17 cellular contexts compared by ENCODE assay signal in the genomic region with DNA sequence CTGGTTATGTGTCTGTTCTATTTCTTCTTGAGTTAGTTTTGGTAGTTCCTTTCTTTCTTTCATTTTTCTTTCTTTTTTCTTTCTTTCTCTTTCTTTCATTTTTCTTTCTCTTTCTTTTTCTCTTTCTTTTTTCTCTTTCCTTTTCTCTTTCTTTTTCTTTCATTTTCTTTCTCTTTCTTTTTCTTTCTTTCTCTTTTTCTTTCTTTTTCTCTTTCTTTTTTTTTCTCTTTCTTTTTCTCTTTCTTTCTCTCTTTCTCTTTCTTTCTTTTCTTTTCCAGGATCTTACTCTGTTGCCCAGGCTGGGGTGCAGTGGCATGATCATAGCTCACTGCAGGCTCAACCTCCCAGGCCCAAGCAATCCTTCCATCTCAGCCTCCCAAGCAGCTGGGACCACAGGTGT. TPM values are rescaled to one million over a fixed set of nuclear protein-coding genes. Genes with fewer than 3 reads are reported as not detected.
DNase-seq lines count a peak whose midpoint lies in the region; ATAC-seq and TF ChIP-seq lines count a peak whose summit lies in the region.
"Had no signal": no experiment of that assay in that cellular context is flagged by ENCODE, and none has a peak within 500 bp of the region (broad histone marks: within the 10 kb centered on the region; RNA-seq: fewer than 3 reads in every experiment).

No MANE protein-coding gene starts in this region.

- no peak overlapping the region for H3K4me3 Mint-ChIP-seq in T-helper 2 cell treated with Interferon-gamma antibody and Interleukin-4, amounts not matched to agents 5 μg/mL and 100 μg/mL, for 36 hours
- H3K4me3 Mint-ChIP-seq in stimulated activated naive CD8-positive, alpha-beta T cell treated with anti-CD3 and anti-CD28 coated beads, Interleukin-15, Interleukin-2, amounts not matched to agents 100 ng/mL and 50 ng/mL, for 24 hours = no peak overlapping the region
- H3K4me3 Mint-ChIP-seq in activated T-helper 17 cell treated with anti-CD3 and anti-CD28 coated beads, Interleukin-2, amount 50 U/mL, for 72 hours = no peak overlapping the region
- H3K4me3 Mint-ChIP-seq in natural killer cell treated with Interleukin-12 subunit alpha and Interleukin-12 subunit beta and Interleukin-15 and Interleukin-18, amount 100 ng/mL, for 72 hours = no peak overlapping the region
- H3K4me3 Mint-ChIP-seq: CD4-positive, alpha-beta memory T cell had no signal

- no peak overlapping the region for H3K4me3 ChIP-seq in dorsolateral prefrontal cortex
- H3K4me3 ChIP-seq: BLaER1 treated with 17β-estradiol and CSF1 and Interleukin-3, amounts not matched to agents 10 nM and 100 nM; GM23248 had no signal

- no peak for DNase-seq in T-helper 2 cell treated with Interferon-gamma antibody and Interleukin-4, amounts not matched to agents 5 μg/mL and 100 μg/mL, for 36 hours (ENCODE audit: low spot score)
- no peak for DNase-seq in T-helper 2 cell
- no peak for DNase-seq in stimulated activated naive CD8-positive, alpha-beta T cell treated with anti-CD3 and anti-CD28 coated beads, Interleukin-15, Interleukin-2, amounts not matched to agents 100 U/mL and 50 U/mL, for 24 hours
- no peak for DNase-seq in natural killer cell treated with Interleukin-12 subunit alpha and Interleukin-12 subunit beta and Interleukin-15 and Interleukin-18, amount 100 ng/mL, for 72 hours (ENCODE audit: low spot score)
- no peak for DNase-seq in dorsolateral prefrontal cortex
- no peak for DNase-seq in DMS53 treated with DMSO at 0.1 percent for 48 hours (lab: John Stamatoyannopoulos, UW; ENCODE audit: unreplicated experiment)
- DNase-seq: AML-193; CD4-positive, alpha-beta memory T cell; COR-L47; GF-D8; GM23248; H7 had no signal

- intact Hi-C loops in dorsolateral prefrontal cortex (cut with DNase I) = no loop called here

- peaks cover 7% of the 10 kb centered on the region for H3K4me1 Mint-ChIP-seq in T-helper 2 cell treated with Interferon-gamma antibody and Interleukin-4, amounts not matched to agents 5 μg/mL and 100 μg/mL, for 36 hours (ENCODE audit: low read depth)
- H3K4me1 Mint-ChIP-seq in stimulated activated naive CD8-positive, alpha-beta T cell treated with anti-CD3 and anti-CD28 coated beads, Interleukin-15, Interleukin-2, amounts not matched to agents 100 ng/mL and 50 ng/mL, for 24 hours (ENCODE audit: low read depth) = no peaks in the 10 kb centered on the region
- peaks cover 10% of the 10 kb centered on the region for H3K4me1 Mint-ChIP-seq in activated T-helper 17 cell treated with anti-CD3 and anti-CD28 coated beads, Interleukin-2, amount 50 U/mL, for 72 hours
- peaks cover 10 to 12% of the 10 kb centered on the region in 2 donors for H3K4me1 Mint-ChIP-seq in natural killer cell treated with Interleukin-12 subunit alpha and Interleukin-12 subunit beta and Interleukin-15 and Interleukin-18, amount 100 ng/mL, for 72 hours (ENCODE audit: low read depth in 2 of 2)

- no peak for TF ChIP-seq CTCF in dorsolateral prefrontal cortex (IDR thresholded peaks at IDR 0.05 in 54 of 56, conservative IDR thresholded peaks at IDR 0.05 in 2 of 56; ENCODE audit: low read depth in 1 of 56, partially characterized antibody in 56 of 56)

- ATAC-seq in stimulated activated naive CD8-positive, alpha-beta T cell treated with anti-CD3 and anti-CD28 coated beads, Interleukin-15, Interleukin-2, amounts not matched to agents 100 U/mL and 50 U/mL, for 24 hours = no peak
- no peak for ATAC-seq in activated T-helper 17 cell treated with anti-CD3 and anti-CD28 coated beads, Interleukin-2, amount 50 U/mL, for 72 hours (replicated peaks)
- ATAC-seq in natural killer cell treated with Interleukin-12 subunit alpha and Interleukin-12 subunit beta and Interleukin-15 and Interleukin-18, amount 100 ng/mL, for 72 hours = no peak
- ATAC-seq: HepG2 had no signal

- no peaks in the 10 kb centered on the region for H3K36me3 Mint-ChIP-seq in T-helper 2 cell treated with Interferon-gamma antibody and Interleukin-4, amounts not matched to agents 5 μg/mL and 100 μg/mL, for 36 hours (ENCODE audit: low read depth)
- no peaks in the 10 kb centered on the region for H3K36me3 Mint-ChIP-seq in stimulated activated naive CD8-positive, alpha-beta T cell treated with anti-CD3 and anti-CD28 coated beads, Interleukin-15, Interleukin-2, amounts not matched to agents 100 ng/mL and 50 ng/mL, for 24 hours (ENCODE audit: low read depth)
- H3K36me3 Mint-ChIP-seq in activated T-helper 17 cell treated with anti-CD3 and anti-CD28 coated beads, Interleukin-2, amount 50 U/mL, for 72 hours (ENCODE audit: low read depth) = no peaks in the 10 kb centered on the region
- no peaks in the 10 kb centered on the region for H3K36me3 Mint-ChIP-seq in natural killer cell treated with Interleukin-12 subunit alpha and Interleukin-12 subunit beta and Interleukin-15 and Interleukin-18, amount 100 ng/mL, for 72 hours
- H3K36me3 Mint-ChIP-seq: CD4-positive, alpha-beta memory T cell had no signal

- H3K27me3 ChIP-seq in dorsolateral prefrontal cortex = no peaks in the 10 kb centered on the region
- H3K27me3 ChIP-seq: BLaER1 treated with 17β-estradiol and CSF1 and Interleukin-3, amounts not matched to agents 10 nM and 100 nM had no signal

- H3K27ac Mint-ChIP-seq in T-helper 2 cell treated with Interferon-gamma antibody and Interleukin-4, amounts not matched to agents 5 μg/mL and 100 μg/mL, for 36 hours = peak overlapping the region; percentile 4
- H3K27ac Mint-ChIP-seq in stimulated activated naive CD8-positive, alpha-beta T cell treated with anti-CD3 and anti-CD28 coated beads, Interleukin-15, Interleukin-2, amounts not matched to agents 100 ng/mL and 50 ng/mL, for 24 hours = peak overlapping the region; percentile 31
- H3K27ac Mint-ChIP-seq in activated T-helper 17 cell treated with anti-CD3 and anti-CD28 coated beads, Interleukin-2, amount 50 U/mL, for 72 hours = peak overlapping the region; percentile 70
- H3K27ac Mint-ChIP-seq in natural killer cell treated with Interleukin-12 subunit alpha and Interleukin-12 subunit beta and Interleukin-15 and Interleukin-18, amount 100 ng/mL, for 72 hours = peak overlapping the region; percentile 4 to 56

- no peak overlapping the region for H3K27ac ChIP-seq in dorsolateral prefrontal cortex
- H3K27ac ChIP-seq: 22Rv1, GM23248 had no signal

- peaks cover 4% of the 10 kb centered on the region for H3K27me3 Mint-ChIP-seq in T-helper 2 cell treated with Interferon-gamma antibody and Interleukin-4, amounts not matched to agents 5 μg/mL and 100 μg/mL, for 36 hours (ENCODE audit: low read depth)
- peaks cover 10% of the 10 kb centered on the region for H3K27me3 Mint-ChIP-seq in stimulated activated naive CD8-positive, alpha-beta T cell treated with anti-CD3 and anti-CD28 coated beads, Interleukin-15, Interleukin-2, amounts not matched to agents 100 ng/mL and 50 ng/mL, for 24 hours
- peaks cover 5% of the 10 kb centered on the region for H3K27me3 Mint-ChIP-seq in activated T-helper 17 cell treated with anti-CD3 and anti-CD28 coated beads, Interleukin-2, amount 50 U/mL, for 72 hours
- peaks cover 2 to 15% of the 10 kb centered on the region in 2 donors for H3K27me3 Mint-ChIP-seq in natural killer cell treated with Interleukin-12 subunit alpha and Interleukin-12 subunit beta and Interleukin-15 and Interleukin-18, amount 100 ng/mL, for 72 hours

- no peaks in the 10 kb centered on the region for H3K9me3 Mint-ChIP-seq in T-helper 2 cell treated with Interferon-gamma antibody and Interleukin-4, amounts not matched to agents 5 μg/mL and 100 μg/mL, for 36 hours
- no peaks in the 10 kb centered on the region for H3K9me3 Mint-ChIP-seq in stimulated activated naive CD8-positive, alpha-beta T cell treated with anti-CD3 and anti-CD28 coated beads, Interleukin-15, Interleukin-2, amounts not matched to agents 100 ng/mL and 50 ng/mL, for 24 hours
- peaks cover 7% of the 10 kb centered on the region for H3K9me3 Mint-ChIP-seq in activated T-helper 17 cell treated with anti-CD3 and anti-CD28 coated beads, Interleukin-2, amount 50 U/mL, for 72 hours
- H3K9me3 Mint-ChIP-seq in natural killer cell treated with Interleukin-12 subunit alpha and Interleukin-12 subunit beta and Interleukin-15 and Interleukin-18, amount 100 ng/mL, for 72 hours = no peaks in the 10 kb centered on the region

RNA-seq across cellular contexts. Expression of a gene that starts 20.4 kb away (rescaled TPM):
- total RNA-seq in activated T-helper 17 cell treated with anti-CD3 and anti-CD28 coated beads, Interleukin-2, amount 50 U/mL, for 72 hours = 10 to 100 TPM; 16.5 to 19.3 TPM
- total RNA-seq in natural killer cell treated with Interleukin-12 subunit alpha and Interleukin-12 subunit beta and Interleukin-15 and Interleukin-18, amount 100 ng/mL, for 72 hours = 10 to 100 TPM; 33.8 to 46.0 TPM
- total RNA-seq in dorsolateral prefrontal cortex = 100 to 1,000 TPM; 127 to 309 (median 221) TPM

RNA-seq across cellular contexts. Expression of a gene that starts 44.8 kb away (rescaled TPM):
- total RNA-seq in activated T-helper 17 cell treated with anti-CD3 and anti-CD28 coated beads, Interleukin-2, amount 50 U/mL, for 72 hours = not detected
- 1 to 10 TPM in 1 of 2 donors, under 1 TPM in 1; 0.90 to 1.1 TPM for total RNA-seq in natural killer cell treated with Interleukin-12 subunit alpha and Interleukin-12 subunit beta and Interleukin-15 and Interleukin-18, amount 100 ng/mL, for 72 hours
- total RNA-seq in dorsolateral prefrontal cortex = not detected
- total RNA-seq: CD4-positive, alpha-beta memory T cell; GM23248; H7; HepG2 had no signal

RNA-seq across cellular contexts. Expression of a gene that starts 56.5 kb away (rescaled TPM):
- 10 to 100 TPM; 24.4 to 53.7 TPM for total RNA-seq in activated T-helper 17 cell treated with anti-CD3 and anti-CD28 coated beads, Interleukin-2, amount 50 U/mL, for 72 hours
- 100 to 1,000 TPM; 112 to 164 TPM for total RNA-seq in natural killer cell treated with Interleukin-12 subunit alpha and Interleukin-12 subunit beta and Interleukin-15 and Interleukin-18, amount 100 ng/mL, for 72 hours
- total RNA-seq in dorsolateral prefrontal cortex = 100 to 1,000 TPM in 9 of 120 experiments, 10 to 100 TPM in 111; 52.3 to 111 (median 78.1) TPM

Comparison
In these comparisons a context has a peak if more than half of its experiments do, and no peak if none do; other contexts are left out.
1. H3K27ac Mint-ChIP-seq: peak in every context shown above with its lines; median percentile 70 in activated T-helper 17 cell treated with anti-CD3 and anti-CD28 coated beads, Interleukin-2, amount 50 U/mL, for 72 hours; 31 in stimulated activated naive CD8-positive, alpha-beta T cell treated with anti-CD3 and anti-CD28 coated beads, Interleukin-15, Interleukin-2, amounts not matched to agents 100 ng/mL and 50 ng/mL, for 24 hours; 30 in natural killer cell treated with Interleukin-12 subunit alpha and Interleukin-12 subunit beta and Interleukin-15 and Interleukin-18, amount 100 ng/mL, for 72 hours; 4 in T-helper 2 cell treated with Interferon-gamma antibody and Interleukin-4, amounts not matched to agents 5 μg/mL and 100 μg/mL, for 36 hours.